ENCODE assay signal across 8 cellular contexts in the genomic region with DNA sequence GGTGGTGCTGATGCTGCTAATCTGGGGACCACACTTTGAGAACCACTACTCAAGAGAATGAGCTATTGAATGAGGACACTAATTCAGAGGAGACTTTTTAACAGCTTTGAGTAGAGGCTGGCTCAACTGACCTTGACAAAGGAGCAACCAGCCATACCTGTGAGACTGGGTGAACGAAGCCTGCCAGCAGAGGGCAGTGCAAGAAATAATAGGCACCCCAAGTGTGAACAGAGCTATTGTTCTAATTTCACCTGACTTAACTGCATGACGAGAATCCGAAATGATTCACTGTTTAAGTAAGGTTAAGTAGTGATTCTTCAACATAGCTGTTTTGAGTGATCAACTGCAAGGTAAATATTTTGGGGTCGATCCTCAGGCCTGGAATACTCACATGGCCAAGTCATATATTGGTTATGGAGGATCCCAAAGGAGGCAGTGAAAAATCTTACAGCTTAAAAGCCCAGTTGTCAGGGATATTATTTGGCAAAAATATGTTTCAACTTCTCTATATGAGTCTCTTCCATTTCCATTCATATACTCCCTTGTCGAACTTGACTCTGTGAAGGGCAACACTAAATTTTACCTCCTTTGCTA.
DNase-seq lines count a peak whose midpoint lies in the region; ATAC-seq and TF ChIP-seq lines count a peak whose summit lies in the region.

No MANE protein-coding gene starts in this region.

- no peak overlapping the region for H3K4me3 ChIP-seq in fibroblast of lung (replicated peaks in 1 of 4; ENCODE audit: control extremely low read depth in 1 of 4, insufficient read depth in 1 of 4, low read depth in 3 of 4, low read length in 4 of 4)
- H3K4me3 ChIP-seq in parathyroid adenoma (ENCODE audit: low read depth, low read length): no peak overlapping the region

- no peaks in the 10 kb centered on the region for H3K36me3 Mint-ChIP-seq in activated CD4-positive, alpha-beta T cell treated with anti-CD3 and anti-CD28 coated beads, Interleukin-2, amount 10 ng/mL, durations not matched to agents 24 days and 14 days (ENCODE audit: low read depth)

- H4K20me1 ChIP-seq in fibroblast of lung (ENCODE audit: control insufficient read depth, extremely low read depth, insufficient read depth, low read length): no peaks in the 10 kb centered on the region

- H3K27me3 Mint-ChIP-seq in activated CD4-positive, alpha-beta T cell treated with anti-CD3 and anti-CD28 coated beads, Interleukin-2, amount 10 ng/mL, durations not matched to agents 24 days and 14 days: no peaks in the 10 kb centered on the region

- no peak overlapping the region for H3K27ac Mint-ChIP-seq in activated CD4-positive, alpha-beta T cell treated with anti-CD3 and anti-CD28 coated beads, Interleukin-2, amount 10 ng/mL, durations not matched to agents 24 days and 14 days

- DNase-seq in NCI-H524 (lab: John Stamatoyannopoulos, UW) (peak; percentile 1 to 57), NCI-H524 treated with DMSO at 0.1 percent for 48 hours (lab: John Stamatoyannopoulos, UW) (no peak), fibroblast of lung (ENCODE audit: low read depth in 2 of 2) (peak; percentile 18 to 26), DMS114 treated with DMSO at 0.1 percent for 48 hours (lab: John Stamatoyannopoulos, UW; ENCODE audit: unreplicated experiment) (no peak)
- DNase-seq in activated CD4-positive, alpha-beta T cell treated with anti-CD3 and anti-CD28 coated beads, Interleukin-2, amount 10 ng/mL, durations not matched to agents 24 days and 14 days: peak; percentile 80

- TF ChIP-seq CTCF in fibroblast of lung (conservative IDR thresholded peaks at IDR 0.05 in 1 of 2, IDR thresholded peaks at IDR 0.05 in 1 of 2; ENCODE audit: low read depth in 1 of 2, low read length in 2 of 2) (peak; percentile 28 to 52), parathyroid adenoma (IDR thresholded peaks at IDR 0.05) (peak; percentile 80)

- intact Hi-C loops in activated CD4-positive, alpha-beta T cell treated with anti-CD3 and anti-CD28 coated beads, Interleukin-2, amount 10 ng/mL, durations not matched to agents 24 days and 14 days (cut with micrococcal nuclease): loop anchor here (1.0 kb wide), 2 partner anchors 553 to 603 kb away; no protein-coding TSS in a partner anchor

- H3K4me1 ChIP-seq in fibroblast of lung (ENCODE audit: control insufficient read depth, extremely low read depth, insufficient read depth, low read length) (no peaks in the 10 kb centered on the region), parathyroid adenoma (no peaks in the 10 kb centered on the region)

- H3K9me3 ChIP-seq in fibroblast of lung (ENCODE audit: control insufficient read depth, insufficient read depth, low read depth, low read length): no peaks in the 10 kb centered on the region
- no peaks in the 10 kb centered on the region for H3K9me3 ChIP-seq in parathyroid adenoma (ENCODE audit: control insufficient read depth, low read length)

- no peaks in the 10 kb centered on the region for H3K9me3 Mint-ChIP-seq in activated CD4-positive, alpha-beta T cell treated with anti-CD3 and anti-CD28 coated beads, Interleukin-2, amount 10 ng/mL, durations not matched to agents 24 days and 14 days

- no peak overlapping the region for H2AFZ ChIP-seq in fibroblast of lung (ENCODE audit: low read length)
- H2AFZ ChIP-seq in parathyroid adenoma: peak overlapping the region; percentile 14

- TF ChIP-seq RAD21 in Ishikawa (IDR thresholded peaks at IDR 0.05; ENCODE audit: low read depth): peak; percentile 78

- no peak overlapping the region for H3K9ac ChIP-seq in fibroblast of lung (ENCODE audit: insufficient read depth, low read length)
- no peak overlapping the region for H3K9ac ChIP-seq in parathyroid adenoma

- H3K4me2 ChIP-seq in fibroblast of lung (ENCODE audit: extremely low read depth, insufficient read depth, low read length) (no peak overlapping the region), parathyroid adenoma (ENCODE audit: low read length) (no peak overlapping the region)

- H3K27me3 ChIP-seq in fibroblast of lung (ENCODE audit: control insufficient read depth, insufficient read depth, low read length) (no peaks in the 10 kb centered on the region), parathyroid adenoma (ENCODE audit: control insufficient read depth, insufficient read depth, low read length) (no peaks in the 10 kb centered on the region)

- no peak overlapping the region for H3K4me3 Mint-ChIP-seq in activated CD4-positive, alpha-beta T cell treated with anti-CD3 and anti-CD28 coated beads, Interleukin-2, amount 10 ng/mL, durations not matched to agents 24 days and 14 days

- peak; percentile 84 for ATAC-seq in GM21737 (IDR thresholded peaks at IDR 0.05; ENCODE audit: unreplicated experiment)

- H3K79me2 ChIP-seq in fibroblast of lung (ENCODE audit: control insufficient read depth, insufficient read depth, low read length) (no peaks in the 10 kb centered on the region), parathyroid adenoma (no peaks in the 10 kb centered on the region)

- H3K36me3 ChIP-seq in fibroblast of lung (ENCODE audit: control insufficient read depth, insufficient read depth, low read length) (no peaks in the 10 kb centered on the region), parathyroid adenoma (ENCODE audit: control insufficient read depth, insufficient read depth, low read length) (no peaks in the 10 kb centered on the region)

- no peak for TF ChIP-seq EP300 in Ishikawa (IDR thresholded peaks at IDR 0.05; ENCODE audit: borderline replicate concordance)

- H3K27ac ChIP-seq in fibroblast of lung (ENCODE audit: insufficient read depth, low read length) (no peak overlapping the region), parathyroid adenoma (no peak overlapping the region)

- no peaks in the 10 kb centered on the region for H3K4me1 Mint-ChIP-seq in activated CD4-positive, alpha-beta T cell treated with anti-CD3 and anti-CD28 coated beads, Interleukin-2, amount 10 ng/mL, durations not matched to agents 24 days and 14 days

TF ChIP-seq in Ishikawa, 13 proteins besides CTCF, POLR2A, EP300 and RAD21:
- TF ChIP-seq FOXM1 (IDR thresholded peaks at IDR 0.05; ENCODE audit: borderline replicate concordance, low read depth) (no peak), TCF12 (IDR thresholded peaks at IDR 0.05; ENCODE audit: low read depth) (no peak), TEAD4 (IDR thresholded peaks at IDR 0.05) (no peak), EGR1 (IDR thresholded peaks at IDR 0.05) (no peak), ZBTB7A (IDR thresholded peaks at IDR 0.05; ENCODE audit: low read depth) (no peak), NFIC (IDR thresholded peaks at IDR 0.05) (no peak)
- TF ChIP-seq, protein P1, sequence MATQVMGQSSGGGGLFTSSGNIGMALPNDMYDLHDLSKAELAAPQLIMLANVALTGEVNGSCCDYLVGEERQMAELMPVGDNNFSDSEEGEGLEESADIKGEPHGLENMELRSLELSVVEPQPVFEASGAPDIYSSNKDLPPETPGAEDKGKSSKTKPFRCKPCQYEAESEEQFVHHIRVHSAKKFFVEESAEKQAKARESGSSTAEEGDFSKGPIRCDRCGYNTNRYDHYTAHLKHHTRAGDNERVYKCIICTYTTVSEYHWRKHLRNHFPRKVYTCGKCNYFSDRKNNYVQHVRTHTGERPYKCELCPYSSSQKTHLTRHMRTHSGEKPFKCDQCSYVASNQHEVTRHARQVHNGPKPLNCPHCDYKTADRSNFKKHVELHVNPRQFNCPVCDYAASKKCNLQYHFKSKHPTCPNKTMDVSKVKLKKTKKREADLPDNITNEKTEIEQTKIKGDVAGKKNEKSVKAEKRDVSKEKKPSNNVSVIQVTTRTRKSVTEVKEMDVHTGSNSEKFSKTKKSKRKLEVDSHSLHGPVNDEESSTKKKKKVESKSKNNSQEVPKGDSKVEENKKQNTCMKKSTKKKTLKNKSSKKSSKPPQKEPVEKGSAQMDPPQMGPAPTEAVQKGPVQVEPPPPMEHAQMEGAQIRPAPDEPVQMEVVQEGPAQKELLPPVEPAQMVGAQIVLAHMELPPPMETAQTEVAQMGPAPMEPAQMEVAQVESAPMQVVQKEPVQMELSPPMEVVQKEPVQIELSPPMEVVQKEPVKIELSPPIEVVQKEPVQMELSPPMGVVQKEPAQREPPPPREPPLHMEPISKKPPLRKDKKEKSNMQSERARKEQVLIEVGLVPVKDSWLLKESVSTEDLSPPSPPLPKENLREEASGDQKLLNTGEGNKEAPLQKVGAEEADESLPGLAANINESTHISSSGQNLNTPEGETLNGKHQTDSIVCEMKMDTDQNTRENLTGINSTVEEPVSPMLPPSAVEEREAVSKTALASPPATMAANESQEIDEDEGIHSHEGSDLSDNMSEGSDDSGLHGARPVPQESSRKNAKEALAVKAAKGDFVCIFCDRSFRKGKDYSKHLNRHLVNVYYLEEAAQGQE (IDR thresholded peaks at IDR 0.05; ENCODE audit: low read depth): no peak
- TF ChIP-seq, protein P2, sequence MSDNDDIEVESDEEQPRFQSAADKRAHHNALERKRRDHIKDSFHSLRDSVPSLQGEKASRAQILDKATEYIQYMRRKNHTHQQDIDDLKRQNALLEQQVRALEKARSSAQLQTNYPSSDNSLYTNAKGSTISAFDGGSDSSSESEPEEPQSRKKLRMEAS (IDR thresholded peaks at IDR 0.05): no peak
- TF ChIP-seq, protein P3, sequence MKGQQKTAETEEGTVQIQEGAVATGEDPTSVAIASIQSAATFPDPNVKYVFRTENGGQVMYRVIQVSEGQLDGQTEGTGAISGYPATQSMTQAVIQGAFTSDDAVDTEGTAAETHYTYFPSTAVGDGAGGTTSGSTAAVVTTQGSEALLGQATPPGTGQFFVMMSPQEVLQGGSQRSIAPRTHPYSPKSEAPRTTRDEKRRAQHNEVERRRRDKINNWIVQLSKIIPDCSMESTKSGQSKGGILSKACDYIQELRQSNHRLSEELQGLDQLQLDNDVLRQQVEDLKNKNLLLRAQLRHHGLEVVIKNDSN (IDR thresholded peaks at IDR 0.05): no peak

Comparison
In these comparisons a context has a peak if more than half of its experiments do, and no peak if none do; other contexts are left out.
1. DNase-seq: peak in NCI-H524 (2 of 2), activated CD4-positive, alpha-beta T cell treated with anti-CD3 and anti-CD28 coated beads, Interleukin-2, amount 10 ng/mL, durations not matched to agents 24 days and 14 days (single experiment) and fibroblast of lung (2 of 2); none in NCI-H524 treated with DMSO at 0.1 percent for 48 hours (single experiment) and DMS114 treated with DMSO at 0.1 percent for 48 hours (single experiment).